ENCODE assay signal across 17 cellular contexts in the genomic region with DNA sequence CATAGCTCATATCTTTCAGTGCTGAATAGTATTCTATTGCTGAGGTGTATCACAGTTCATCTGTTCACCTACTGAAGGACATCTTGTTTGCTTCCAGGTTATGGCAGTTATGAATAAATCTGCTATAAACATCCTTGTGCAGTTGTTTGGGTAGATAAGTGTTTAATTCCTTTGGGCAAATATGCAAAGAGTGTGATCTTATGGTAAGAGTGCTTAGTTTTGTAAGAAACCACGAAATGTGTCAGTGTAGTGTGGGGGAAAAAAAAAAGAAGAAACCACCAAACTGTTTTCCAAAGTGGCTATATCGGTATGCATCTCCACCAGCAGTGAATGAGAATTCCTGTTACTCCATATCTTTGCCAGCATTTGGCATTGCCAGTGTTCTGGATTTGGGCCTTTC.
A peak's percentile ranks its signal among the peaks of the same experiment; 100 is the strongest.
DNase-seq lines count a peak whose midpoint lies in the region; ATAC-seq and TF ChIP-seq lines count a peak whose summit lies in the region.
"Had no signal": no experiment of that assay in that cellular context is flagged by ENCODE, and none has a peak within 500 bp of the region (broad histone marks: within the 10 kb centered on the region; RNA-seq: fewer than 3 reads in every experiment).

No MANE protein-coding gene starts in this region.

- H2AFZ ChIP-seq in DND-41 (ENCODE audit: low read depth, low read length), result no peak overlapping the region

- H3K36me3 ChIP-seq in DND-41 (ENCODE audit: insufficient read depth, low read length), result peaks cover 29% of the 10 kb centered on the region; the same call in 1 of the 2 replicates

- no peaks in the 10 kb centered on the region for H3K27me3 Mint-ChIP-seq in activated T-helper 1 cell treated with anti-CD3 and anti-CD28 coated beads, Interleukin-12 subunit alpha, Interleukin-12 subunit beta, Interleukin-2, Interleukin-4 antibody, amounts not matched to agents 30 ng/mL and 10 ng/mL and 1 ng/mL, durations not matched to agents 14 hours and 24 hours and 36 hours (ENCODE audit: insufficient read depth)
- no peaks in the 10 kb centered on the region for H3K27me3 Mint-ChIP-seq in activated naive CD4-positive, alpha-beta T cell treated with anti-CD3 and anti-CD28 coated beads, Interleukin-2, amount 10 ng/mL, durations not matched to agents 7 days and 5 days
- H3K27me3 Mint-ChIP-seq: CD8-positive, alpha-beta memory T cell had no signal

- intact Hi-C loops in activated T-helper 1 cell treated with anti-CD3 and anti-CD28 coated beads, Interleukin-12 subunit alpha, Interleukin-12 subunit beta, Interleukin-2, Interleukin-4 antibody, amounts not matched to agents 30 ng/mL and 10 ng/mL and 1 ng/mL, durations not matched to agents 14 hours and 24 hours and 36 hours (cut with micrococcal nuclease), result no loop called here
- intact Hi-C loops in left ventricle myocardium superior (cut with micrococcal nuclease), result no loop called here

- peak overlapping the region; percentile 14; the same call in 1 of the 2 replicates for H3K27ac ChIP-seq in DND-41 (ENCODE audit: low read length)
- H3K27ac ChIP-seq: A549, BLaER1, KMS-11 had no signal

- H3K27me3 ChIP-seq in DND-41 (ENCODE audit: insufficient read depth, low read length, poor library complexity), result no peaks in the 10 kb centered on the region
- H3K27me3 ChIP-seq: BLaER1, MG63 had no signal

- H3K79me2 ChIP-seq in DND-41 (ENCODE audit: insufficient read depth, low read length), result no peaks in the 10 kb centered on the region

- CTCF ChIA-PET in activated naive CD4-positive, alpha-beta T cell treated with anti-CD3 and anti-CD28 coated beads, Interleukin-2, amount 10 ng/mL, durations not matched to agents 7 days and 5 days (lab: Charles Lee), result no interaction called here

- peaks cover 4% of the 10 kb centered on the region for H3K9me3 Mint-ChIP-seq in activated T-helper 1 cell treated with anti-CD3 and anti-CD28 coated beads, Interleukin-12 subunit alpha, Interleukin-12 subunit beta, Interleukin-2, Interleukin-4 antibody, amounts not matched to agents 30 ng/mL and 10 ng/mL and 1 ng/mL, durations not matched to agents 14 hours and 24 hours and 36 hours
- peaks cover 1% of the 10 kb centered on the region for H3K9me3 Mint-ChIP-seq in activated naive CD4-positive, alpha-beta T cell treated with anti-CD3 and anti-CD28 coated beads, Interleukin-2, amount 10 ng/mL, durations not matched to agents 7 days and 5 days

- H3K27ac Mint-ChIP-seq in activated T-helper 1 cell treated with anti-CD3 and anti-CD28 coated beads, Interleukin-12 subunit alpha, Interleukin-12 subunit beta, Interleukin-2, Interleukin-4 antibody, amounts not matched to agents 30 ng/mL and 10 ng/mL and 1 ng/mL, durations not matched to agents 14 hours and 24 hours and 36 hours, result peak overlapping the region; percentile 15
- H3K27ac Mint-ChIP-seq in activated naive CD4-positive, alpha-beta T cell treated with anti-CD3 and anti-CD28 coated beads, Interleukin-2, amount 10 ng/mL, durations not matched to agents 7 days and 5 days, result no peak overlapping the region

- peaks cover 28% of the 10 kb centered on the region for H3K36me3 Mint-ChIP-seq in activated T-helper 1 cell treated with anti-CD3 and anti-CD28 coated beads, Interleukin-12 subunit alpha, Interleukin-12 subunit beta, Interleukin-2, Interleukin-4 antibody, amounts not matched to agents 30 ng/mL and 10 ng/mL and 1 ng/mL, durations not matched to agents 14 hours and 24 hours and 36 hours (ENCODE audit: low read depth)
- H3K36me3 Mint-ChIP-seq in activated naive CD4-positive, alpha-beta T cell treated with anti-CD3 and anti-CD28 coated beads, Interleukin-2, amount 10 ng/mL, durations not matched to agents 7 days and 5 days, result peaks cover 31% of the 10 kb centered on the region

- no peak overlapping the region for H3K4me2 ChIP-seq in DND-41 (ENCODE audit: insufficient read depth, low read length)
- H3K4me2 ChIP-seq: A549, BLaER1, KMS-11 had no signal

- peaks cover 17% of the 10 kb centered on the region for H3K4me1 Mint-ChIP-seq in activated T-helper 1 cell treated with anti-CD3 and anti-CD28 coated beads, Interleukin-12 subunit alpha, Interleukin-12 subunit beta, Interleukin-2, Interleukin-4 antibody, amounts not matched to agents 30 ng/mL and 10 ng/mL and 1 ng/mL, durations not matched to agents 14 hours and 24 hours and 36 hours (ENCODE audit: low read depth)
- H3K4me1 Mint-ChIP-seq in activated naive CD4-positive, alpha-beta T cell treated with anti-CD3 and anti-CD28 coated beads, Interleukin-2, amount 10 ng/mL, durations not matched to agents 7 days and 5 days, result no peaks in the 10 kb centered on the region

- H3K4me1 ChIP-seq in DND-41 (ENCODE audit: insufficient read depth, low read length), result peaks cover 4% of the 10 kb centered on the region; the same call in 1 of the 2 replicates
- H3K4me1 ChIP-seq: A549, BLaER1 had no signal

- no peak overlapping the region for H3K4me3 ChIP-seq in DND-41 (ENCODE audit: low read depth in 1 of 2, low read length in 2 of 2)
- no peak overlapping the region for H3K4me3 ChIP-seq in fibroblast of mammary gland (ENCODE audit: control insufficient read depth, low read depth, low read length)
- H3K4me3 ChIP-seq: A549, BLaER1, MG63 had no signal

- no peaks in the 10 kb centered on the region for H4K20me1 ChIP-seq in DND-41 (ENCODE audit: insufficient read depth, low read length)
- H4K20me1 ChIP-seq: BLaER1 had no signal

- TF ChIP-seq CTCF in DND-41 (IDR thresholded peaks at IDR 0.05; ENCODE audit: borderline replicate concordance, extremely low read depth, low read length, poor library complexity, severe bottlenecking) (no peak), fibroblast of mammary gland (conservative IDR thresholded peaks at IDR 0.05; ENCODE audit: control insufficient read depth, insufficient read depth, low read depth, low read length) (no peak)

- H3K9ac ChIP-seq in DND-41 (ENCODE audit: low read depth, low read length), result no peak overlapping the region
- H3K9ac ChIP-seq: BLaER1, KMS-11 had no signal

- ATAC-seq in DND-41 (ENCODE audit: insufficient read depth, low read depth), result peak; percentile 48; the same call in 2 of the 3 replicates
- no peak for ATAC-seq in left ventricle myocardium superior
- ATAC-seq: A549 had no signal

- no peak overlapping the region for H3K4me3 Mint-ChIP-seq in activated T-helper 1 cell treated with anti-CD3 and anti-CD28 coated beads, Interleukin-12 subunit alpha, Interleukin-12 subunit beta, Interleukin-2, Interleukin-4 antibody, amounts not matched to agents 30 ng/mL and 10 ng/mL and 1 ng/mL, durations not matched to agents 14 hours and 24 hours and 36 hours
- H3K4me3 Mint-ChIP-seq in activated naive CD4-positive, alpha-beta T cell treated with anti-CD3 and anti-CD28 coated beads, Interleukin-2, amount 10 ng/mL, durations not matched to agents 7 days and 5 days, result no peak overlapping the region
- H3K4me3 Mint-ChIP-seq: CD8-positive, alpha-beta memory T cell had no signal

- peaks cover 3% of the 10 kb centered on the region for H3K9me3 ChIP-seq in DND-41 (ENCODE audit: insufficient read depth, low read length, severe bottlenecking)
- H3K9me3 ChIP-seq: A549, MG63 had no signal

- DNase-seq in DND-41, result no peak
- peak; percentile 11 for DNase-seq in M059J (ENCODE audit: low read depth)
- no peak for DNase-seq in activated T-helper 1 cell treated with anti-CD3 and anti-CD28 coated beads, Interleukin-12 subunit alpha, Interleukin-12 subunit beta, Interleukin-2, Interleukin-4 antibody, amounts not matched to agents 30 ng/mL and 10 ng/mL and 1 ng/mL, durations not matched to agents 14 hours and 24 hours and 36 hours (ENCODE audit: low spot score)
- peak; percentile 2 for DNase-seq in fibroblast of mammary gland (ENCODE audit: low read depth)
- no peak for DNase-seq in activated CD4-positive, CD25-positive, alpha-beta regulatory T cell treated with anti-CD3 and anti-CD28 coated beads, Interleukin-2, amount 50 U/mL, for 72 hours
- DNase-seq in RPMI8226, result no peak
- no peak for DNase-seq in left ventricle myocardium superior
- no peak for DNase-seq in activated naive CD4-positive, alpha-beta T cell treated with anti-CD3 and anti-CD28 coated beads, Interleukin-2, amount 10 ng/mL, durations not matched to agents 7 days and 5 days
- DNase-seq: CD8-positive, alpha-beta memory T cell; DMS53; MG63; NCI-H1694 treated with DMSO at 0.1 percent for 48 hours; NCI-H510A; NCI-H774 had no signal

Comparison
In these comparisons a context has a peak if more than half of its experiments do, and no peak if none do; other contexts are left out.
1. DNase-seq: peak in M059J (single experiment) and fibroblast of mammary gland (single experiment); none in DND-41 (single experiment), activated T-helper 1 cell treated with anti-CD3 and anti-CD28 coated beads, Interleukin-12 subunit alpha, Interleukin-12 subunit beta, Interleukin-2, Interleukin-4 antibody, amounts not matched to agents 30 ng/mL and 10 ng/mL and 1 ng/mL, durations not matched to agents 14 hours and 24 hours and 36 hours (single experiment), activated CD4-positive, CD25-positive, alpha-beta regulatory T cell treated with anti-CD3 and anti-CD28 coated beads, Interleukin-2, amount 50 U/mL, for 72 hours (single experiment), RPMI8226 (single experiment), left ventricle myocardium superior (single experiment) and activated naive CD4-positive, alpha-beta T cell treated with anti-CD3 and anti-CD28 coated beads, Interleukin-2, amount 10 ng/mL, durations not matched to agents 7 days and 5 days (single experiment).